2 cellular contexts compared by ENCODE assay signal in genomic region chr4:39349326-39349725, GRCh38.
TF ChIP-seq lines count a peak whose summit lies in the region.

No MANE protein-coding gene starts in this region.

TF ChIP-seq in K562, 482 proteins besides CTCF, POLR2A, EP300 and RAD21:
- TF ChIP-seq ADNP (tag; IDR thresholded peaks at IDR 0.05), result 0 out of 2 replicates have a peak, but pooled peaks have one; percentile 41
- no peak for TF ChIP-seq ZBTB26 (CRISPR knock-in tag; IDR thresholded peaks at IDR 0.05)

TF ChIP-seq in WTC11, 78 proteins besides CTCF, POLR2A, EP300 and RAD21:
- TF ChIP-seq MLX (CRISPR knock-in tag; IDR thresholded peaks at IDR 0.05) (no peak), ZNF416 (CRISPR knock-in tag; IDR thresholded peaks at IDR 0.05) (no peak), ZNF138 (CRISPR knock-in tag; conservative IDR thresholded peaks at IDR 0.05) (no peak), GTF2I (CRISPR knock-in tag; conservative IDR thresholded peaks at IDR 0.05) (no peak), ATF6 (CRISPR knock-in tag; IDR thresholded peaks at IDR 0.05) (no peak), ZNF512 (CRISPR knock-in tag; IDR thresholded peaks at IDR 0.05; ENCODE audit: borderline replicate concordance) (no peak)
